Comparison of ENCODE assay signal across 36 cellular contexts in genomic region chr5:82910905-82911304, GRCh38.
"Had no signal": no experiment of that assay in that cellular context is flagged by ENCODE, and none has a peak within 500 bp of the region (broad histone marks: within the 10 kb centered on the region; RNA-seq: fewer than 3 reads in every experiment).

No MANE protein-coding gene starts in this region.

- H3K4me3 Mint-ChIP-seq: activated B cell treated with CpG ODN at 0.5 μM for 24 hours; activated CD4-positive, alpha-beta memory T cell treated with anti-CD3 and anti-CD28 coated beads, Interleukin-2, amount 10 ng/mL, durations not matched to agents 7 days and 5 days; activated CD4-positive, alpha-beta T cell treated with anti-CD3 and anti-CD28 coated beads for 36 hours; activated CD4-positive, alpha-beta T cell treated with anti-CD3 and anti-CD28 coated beads, Interleukin-2, amount 10 ng/mL, durations not matched to agents 7 days and 5 days; activated CD8-positive, alpha-beta memory T cell treated with anti-CD3 and anti-CD28 coated beads, Interleukin-2, amount 10 ng/mL, durations not matched to agents 7 days and 5 days; activated CD8-positive, alpha-beta T cell treated with anti-CD3 and anti-CD28 coated beads, Interleukin-2, amount 10 ng/mL, durations not matched to agents 7 days and 5 days; activated naive CD4-positive, alpha-beta T cell treated with anti-CD3 and anti-CD28 coated beads, Interleukin-2, amount 10 ng/mL, durations not matched to agents 7 days and 5 days; activated naive CD4-positive, alpha-beta T cell treated with anti-CD3 and anti-CD28 coated beads, Interleukin-2, amount 50 U/mL, for 24 hours; activated naive CD8-positive, alpha-beta T cell; activated naive CD8-positive, alpha-beta T cell treated with anti-CD3 and anti-CD28 coated beads, Interleukin-2, amount 50 U/mL, for 24 hours; activated T-cell treated with anti-CD3 and anti-CD28 coated beads, Interleukin-2, amount 50 U/mL, for 24 hours; T-helper 1 cell treated with Interleukin-12 subunit alpha and Interleukin-12 subunit beta and Interleukin-4 antibody, amounts not matched to agents 30 μg/mL and 1 μg/mL, for 36 hours; T-helper 2 cell treated with Interferon-gamma antibody and Interleukin-4, amounts not matched to agents 5 μg/mL and 100 μg/mL, for 36 hours had no signal

- H3K36me3 Mint-ChIP-seq: activated CD8-positive, alpha-beta memory T cell treated with anti-CD3 and anti-CD28 coated beads, Interleukin-2, amount 10 ng/mL, durations not matched to agents 7 days and 5 days; activated naive CD4-positive, alpha-beta T cell treated with anti-CD3 and anti-CD28 coated beads, Interleukin-2, amount 10 ng/mL, durations not matched to agents 7 days and 5 days had no signal

- H3K4me1 Mint-ChIP-seq: activated B cell treated with CpG ODN at 0.5 μM for 24 hours; activated naive CD4-positive, alpha-beta T cell treated with anti-CD3 and anti-CD28 coated beads, Interleukin-2, amount 10 ng/mL, durations not matched to agents 7 days and 5 days; activated naive CD4-positive, alpha-beta T cell treated with anti-CD3 and anti-CD28 coated beads, Interleukin-2, amount 50 U/mL, for 24 hours had no signal

- H3K27ac ChIP-seq: ascending aorta, body of pancreas, brain microvascular endothelial cell, breast epithelium, VCaP had no signal

- ATAC-seq: activated CD4-positive, alpha-beta T cell treated with anti-CD3 and anti-CD28 coated beads for 36 hours; activated CD8-positive, alpha-beta memory T cell treated with anti-CD3 and anti-CD28 coated beads, Interleukin-2, amount 10 ng/mL, durations not matched to agents 7 days and 5 days; activated CD8-positive, alpha-beta T cell treated with anti-CD3 and anti-CD28 coated beads, Interleukin-2, amount 10 ng/mL, durations not matched to agents 7 days and 5 days; activated naive CD8-positive, alpha-beta T cell treated with anti-CD3 and anti-CD28 coated beads, Interleukin-2, amount 50 U/mL, for 24 hours; body of pancreas had no signal

- H3K27ac Mint-ChIP-seq: activated B cell treated with CpG ODN at 0.5 μM for 24 hours; activated CD4-positive, alpha-beta memory T cell treated with anti-CD3 and anti-CD28 coated beads, Interleukin-2, amount 10 ng/mL, durations not matched to agents 7 days and 5 days; activated CD4-positive, alpha-beta T cell treated with anti-CD3 and anti-CD28 coated beads for 36 hours; activated CD4-positive, alpha-beta T cell treated with anti-CD3 and anti-CD28 coated beads, Interleukin-2, amount 10 ng/mL, durations not matched to agents 7 days and 5 days; activated CD8-positive, alpha-beta memory T cell treated with anti-CD3 and anti-CD28 coated beads, Interleukin-2, amount 10 ng/mL, durations not matched to agents 7 days and 5 days; activated CD8-positive, alpha-beta T cell treated with anti-CD3 and anti-CD28 coated beads, Interleukin-2, amount 10 ng/mL, durations not matched to agents 7 days and 5 days; activated naive CD4-positive, alpha-beta T cell treated with anti-CD3 and anti-CD28 coated beads, Interleukin-2, amount 10 ng/mL, durations not matched to agents 7 days and 5 days; activated naive CD4-positive, alpha-beta T cell treated with anti-CD3 and anti-CD28 coated beads, Interleukin-2, amount 50 U/mL, for 24 hours; activated naive CD8-positive, alpha-beta T cell; activated naive CD8-positive, alpha-beta T cell treated with anti-CD3 and anti-CD28 coated beads, Interleukin-2, amount 10 ng/mL, durations not matched to agents 7 days and 5 days; activated naive CD8-positive, alpha-beta T cell treated with anti-CD3 and anti-CD28 coated beads, Interleukin-2, amount 50 U/mL, for 24 hours; activated T-cell treated with anti-CD3 and anti-CD28 coated beads, Interleukin-2, amount 50 U/mL, for 24 hours; activated T-helper 2 cell treated with anti-CD3 and anti-CD28 coated beads, Interferon-gamma antibody, Interleukin-2, Interleukin-4, amounts not matched to agents 10 μg/mL and 5 μg/mL and 100 μg/mL, durations not matched to agents 14 hours and 24 hours and 36 hours; T-helper 1 cell treated with Interleukin-12 subunit alpha and Interleukin-12 subunit beta and Interleukin-4 antibody, amounts not matched to agents 30 μg/mL and 1 μg/mL, for 36 hours; T-helper 2 cell treated with Interferon-gamma antibody and Interleukin-4, amounts not matched to agents 5 μg/mL and 100 μg/mL, for 36 hours had no signal

- FAIRE-seq: TTC549 had no signal

- DNase-seq: activated B cell treated with CpG ODN at 0.5 μM for 24 hours; activated CD4-positive, alpha-beta memory T cell treated with anti-CD3 and anti-CD28 coated beads, Interleukin-2, amount 10 ng/mL, durations not matched to agents 7 days and 5 days; activated CD4-positive, alpha-beta T cell treated with anti-CD3 and anti-CD28 coated beads for 1 hour; activated CD4-positive, alpha-beta T cell treated with anti-CD3 and anti-CD28 coated beads for 36 hours; activated CD4-positive, alpha-beta T cell treated with anti-CD3 and anti-CD28 coated beads for 48 hours; activated CD4-positive, alpha-beta T cell treated with anti-CD3 and anti-CD28 coated beads, Interleukin-2, amount 10 ng/mL, durations not matched to agents 7 days and 5 days; activated CD4-positive, alpha-beta T cell treated with anti-CD3 and anti-CD28 coated beads, Interleukin-2, amount 50 U/mL, for 48 hours; activated CD8-positive, alpha-beta memory T cell treated with anti-CD3 and anti-CD28 coated beads for 24 hours; activated CD8-positive, alpha-beta memory T cell treated with anti-CD3 and anti-CD28 coated beads, Interleukin-2, amount 10 ng/mL, durations not matched to agents 7 days and 5 days; activated CD8-positive, alpha-beta memory T cell treated with anti-CD3 and anti-CD28 coated beads, Interleukin-2, amount 50 U/mL, for 48 hours; activated CD8-positive, alpha-beta T cell treated with anti-CD3 and anti-CD28 coated beads, Interleukin-2, amount 10 ng/mL, durations not matched to agents 7 days and 5 days; activated effector memory CD4-positive, alpha-beta T cell treated with Interleukin-2 at 50 U/mL for 16 hours; activated gamma-delta T cell; activated naive CD4-positive, alpha-beta T cell treated with anti-CD3 and anti-CD28 coated beads, Interleukin-2, amount 10 ng/mL, durations not matched to agents 7 days and 5 days; activated naive CD4-positive, alpha-beta T cell treated with Interleukin-2 at 50 U/mL for 16 hours; activated naive CD8-positive, alpha-beta T cell treated with anti-CD3 and anti-CD28 coated beads, Interleukin-2, amount 10 ng/mL, durations not matched to agents 7 days and 5 days; activated naive CD8-positive, alpha-beta T cell treated with anti-CD3 and anti-CD28 coated beads, Interleukin-2, amount 50 U/mL, for 24 hours; activated T-cell treated with anti-CD3 and anti-CD28 coated beads, Interleukin-2, amount 50 U/mL, for 24 hours; activated T-cell treated with anti-CD3 and anti-CD28 coated beads, Interleukin-2, amount 50 U/mL, for 48 hours; amygdala; anterior cingulate cortex; body of pancreas; brain microvascular endothelial cell; central memory CD4-positive, alpha-beta T cell; T-helper 1 cell; T-helper 2 cell; T-helper 9 cell had no signal

- H3K27me3 ChIP-seq: ascending aorta, body of pancreas, brain microvascular endothelial cell, breast epithelium had no signal

- H3K4me3 ChIP-seq: ascending aorta, body of pancreas, breast epithelium had no signal

- H3K9me3 ChIP-seq: body of pancreas had no signal

- H3K27me3 Mint-ChIP-seq: activated B cell treated with CpG ODN at 0.5 μM for 24 hours; activated CD4-positive, alpha-beta T cell treated with anti-CD3 and anti-CD28 coated beads, Interleukin-2, amount 10 ng/mL, durations not matched to agents 7 days and 5 days; activated naive CD8-positive, alpha-beta T cell treated with anti-CD3 and anti-CD28 coated beads, Interleukin-2, amount 50 U/mL, for 24 hours had no signal

- H3K4me1 ChIP-seq: ascending aorta, body of pancreas, breast epithelium had no signal

- H3K36me3 ChIP-seq: ascending aorta, brain microvascular endothelial cell, breast epithelium had no signal
